In the genomic region with DNA sequence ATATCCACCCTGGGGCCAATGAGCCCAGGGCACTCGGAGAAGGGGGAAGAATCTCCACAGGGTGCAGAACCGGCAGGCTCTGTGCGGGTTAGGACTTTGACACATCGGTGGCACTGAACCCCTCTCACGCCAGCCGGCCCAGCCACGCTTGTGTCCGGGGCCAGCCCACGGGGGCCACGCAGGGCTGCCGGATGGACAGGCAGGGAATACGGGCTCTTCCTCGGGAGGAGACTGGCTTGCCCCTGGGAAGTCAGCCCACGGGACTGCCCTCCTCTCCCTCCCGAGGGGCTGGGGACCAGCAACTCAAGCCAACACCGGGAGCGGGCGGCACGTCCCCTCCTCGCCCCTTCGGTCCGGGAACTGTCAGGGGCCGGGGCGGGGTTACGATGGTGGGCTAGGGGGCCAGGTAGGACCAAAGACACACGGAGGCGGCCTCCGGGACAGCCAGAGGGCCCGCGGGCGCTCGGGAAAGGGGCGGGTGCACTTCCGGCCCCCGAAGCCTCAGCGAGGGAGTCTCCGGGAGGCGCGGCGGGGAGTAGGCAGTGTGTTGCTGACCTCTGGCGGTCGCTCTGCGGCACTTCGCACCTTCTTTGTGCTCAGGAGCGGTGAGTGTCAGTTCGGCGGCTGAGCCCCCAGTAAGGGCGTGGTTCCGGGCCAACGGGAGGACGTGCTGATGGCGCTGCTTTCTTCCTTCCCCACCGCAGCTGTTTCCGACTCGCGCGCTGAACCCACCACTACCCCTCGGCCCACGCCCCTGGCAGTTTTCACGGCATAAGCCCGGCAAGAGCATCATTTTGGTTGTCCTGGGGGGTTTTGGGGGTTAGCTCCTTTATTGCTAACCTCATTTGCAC, we compare ENCODE assay signal across 1 cellular context.
A peak's percentile ranks its signal among the peaks of the same experiment; 100 is the strongest.
TF ChIP-seq lines count a peak whose summit lies in the region.

No MANE protein-coding gene starts in this region.

TF ChIP-seq in K562, 482 proteins besides CTCF, POLR2A, EP300 and RAD21 (continued from another document and continues in another):
- TF ChIP-seq CBFB (CRISPR knock-in tag; IDR thresholded peaks at IDR 0.05) (0 out of 2 replicates have a peak, but pooled peaks have one; percentile 62), ZNF143 (CRISPR knock-in tag; IDR thresholded peaks at IDR 0.05) (0 out of 2 replicates have a peak, but pooled peaks have one; percentile 36), CTBP1 (IDR thresholded peaks at IDR 0.05; ENCODE audit: borderline replicate concordance) (peak; percentile 86; the same call in 1 of the 2 replicates), YY1 (IDR thresholded peaks at IDR 0.05; ENCODE audit: borderline replicate concordance in 1 of 3, control insufficient read depth in 1 of 3, extremely low read depth in 1 of 3, insufficient read depth in 3 of 3, insufficient read length in 1 of 3, insufficient replicate concordance in 2 of 3, low read depth in 1 of 3, low read length in 2 of 3) (peak in 2 of 3 experiments; percentile 56 to 57), MYC (IDR thresholded peaks at IDR 0.05; ENCODE audit: low read depth, low read length) (peak; percentile 60; the same call in 1 of the 2 replicates), MYC (CRISPR knock-in tag; IDR thresholded peaks at IDR 0.05; ENCODE audit: borderline replicate concordance, low read depth) (no peak), KLF13 (tag; IDR thresholded peaks at IDR 0.05; ENCODE audit: borderline replicate concordance, low read depth) (0 out of 2 replicates have a peak, but pooled peaks have one; percentile 49), SP2 (IDR thresholded peaks at IDR 0.05; ENCODE audit: extremely low read depth, low read depth, low read length, poor library complexity, severe bottlenecking) (no peak), ETV5 (CRISPR knock-in tag; IDR thresholded peaks at IDR 0.05; ENCODE audit: low read depth) (peak; percentile 96), CXXC5 (CRISPR knock-in tag; IDR thresholded peaks at IDR 0.05) (peak; percentile 76), NFYB (IDR thresholded peaks at IDR 0.05; ENCODE audit: extremely low read depth, insufficient read length) (no peak), CTCFL (IDR thresholded peaks at IDR 0.05; ENCODE audit: borderline replicate concordance, insufficient read depth, low read depth, low read length, poor library complexity, severe bottlenecking) (peak; percentile 42), ATF7 (IDR thresholded peaks at IDR 0.05) (peak; percentile 63; the same call in 1 of the 2 replicates), ZNF239 (CRISPR knock-in tag; IDR thresholded peaks at IDR 0.05) (no peak), SUPT5H (IDR thresholded peaks at IDR 0.05) (no peak), AFF1 (IDR thresholded peaks at IDR 0.05; ENCODE audit: low read depth in 1 of 2, partially characterized antibody in 2 of 2) (no peak), ZBTB17 (CRISPR knock-in tag; IDR thresholded peaks at IDR 0.05) (0 out of 2 replicates have a peak, but pooled peaks have one; percentile 27), ZNF584 (CRISPR knock-in tag; IDR thresholded peaks at IDR 0.05; ENCODE audit: low read depth) (no peak), ZNF707 (CRISPR knock-in tag; conservative IDR thresholded peaks at IDR 0.05) (no peak), SIN3A (IDR thresholded peaks at IDR 0.05; ENCODE audit: borderline replicate concordance in 2 of 2, control insufficient read depth in 1 of 2, low read depth in 2 of 2, low read length in 2 of 2) (0 out of 4 replicates have a peak, but pooled peaks of 1 of the 2 experiments have one; percentile 19), SOX6 (IDR thresholded peaks at IDR 0.05) (peak; percentile 41; the same call in 1 of the 2 replicates), FOXA1 (IDR thresholded peaks at IDR 0.05; ENCODE audit: borderline replicate concordance) (no peak), SMC3 (conservative IDR thresholded peaks at IDR 0.05; ENCODE audit: insufficient read depth, low read depth, low read length) (peak; percentile 99), SMARCE1 (IDR thresholded peaks at IDR 0.05) (no peak), MEIS2 (IDR thresholded peaks at IDR 0.05; ENCODE audit: partially characterized antibody) (peak; percentile 32), ZNF165 (CRISPR knock-in tag; IDR thresholded peaks at IDR 0.05; ENCODE audit: borderline replicate concordance) (no peak), POLR3A (IDR thresholded peaks at IDR 0.05; ENCODE audit: borderline replicate concordance, extremely low read depth, insufficient read depth, insufficient read length) (no peak), ZBTB49 (CRISPR knock-in tag; IDR thresholded peaks at IDR 0.05; ENCODE audit: borderline replicate concordance) (no peak), TEAD1 (CRISPR knock-in tag; IDR thresholded peaks at IDR 0.05) (peak in 1 of 2 experiments; percentile 79; a peak in 2 of 4 replicates), JUND (IDR thresholded peaks at IDR 0.05; ENCODE audit: borderline replicate concordance, low read depth, low read length) (peak; percentile 43; the same call in 1 of the 2 replicates), JUND (tag; IDR thresholded peaks at IDR 0.05; ENCODE audit: borderline replicate concordance, low read depth, low read length) (peak; percentile 19; the same call in 1 of the 3 replicates), RBM39 (optimal IDR thresholded peaks at IDR 0.05; ENCODE audit: low read depth, low read length) (no peak), HOXB6 (CRISPR knock-in tag; IDR thresholded peaks at IDR 0.05; ENCODE audit: borderline replicate concordance) (no peak), ZNF140 (CRISPR knock-in tag; IDR thresholded peaks at IDR 0.05) (no peak), BRD9 (IDR thresholded peaks at IDR 0.05; ENCODE audit: low read depth, partially characterized antibody) (no peak), SMAD1 (IDR thresholded peaks at IDR 0.05; ENCODE audit: low read depth, low read length, partially characterized antibody) (no peak), STAG1 (CRISPR knock-in tag; IDR thresholded peaks at IDR 0.05; ENCODE audit: borderline replicate concordance) (peak; percentile 92), FOXP1 (CRISPR knock-in tag; IDR thresholded peaks at IDR 0.05) (0 out of 2 replicates have a peak, but pooled peaks have one; percentile 41), NONO (IDR thresholded peaks at IDR 0.05; ENCODE audit: low read depth in 2 of 2, low read length in 1 of 2) (peak in 1 of 2 experiments; percentile 46; a peak in 1 of 4 replicates), SP1 (CRISPR knock-in tag; IDR thresholded peaks at IDR 0.05) (peak; percentile 68), PHF8 (IDR thresholded peaks at IDR 0.05; ENCODE audit: borderline replicate concordance, low read length) (peak; percentile 30; the same call in 1 of the 2 replicates), TCF7L2 (IDR thresholded peaks at IDR 0.05; ENCODE audit: low read depth, low read length) (no peak), DIDO1 (tag; IDR thresholded peaks at IDR 0.05; ENCODE audit: low read depth) (no peak), SRSF1 (IDR thresholded peaks at IDR 0.05; ENCODE audit: low read depth, low read length) (0 out of 2 replicates have a peak, but pooled peaks have one; percentile 45), PRPF4 (IDR thresholded peaks at IDR 0.05; ENCODE audit: insufficient read depth, low read depth, low read length, poor library complexity, severe bottlenecking) (no peak)
- TF ChIP-seq, protein P1, sequence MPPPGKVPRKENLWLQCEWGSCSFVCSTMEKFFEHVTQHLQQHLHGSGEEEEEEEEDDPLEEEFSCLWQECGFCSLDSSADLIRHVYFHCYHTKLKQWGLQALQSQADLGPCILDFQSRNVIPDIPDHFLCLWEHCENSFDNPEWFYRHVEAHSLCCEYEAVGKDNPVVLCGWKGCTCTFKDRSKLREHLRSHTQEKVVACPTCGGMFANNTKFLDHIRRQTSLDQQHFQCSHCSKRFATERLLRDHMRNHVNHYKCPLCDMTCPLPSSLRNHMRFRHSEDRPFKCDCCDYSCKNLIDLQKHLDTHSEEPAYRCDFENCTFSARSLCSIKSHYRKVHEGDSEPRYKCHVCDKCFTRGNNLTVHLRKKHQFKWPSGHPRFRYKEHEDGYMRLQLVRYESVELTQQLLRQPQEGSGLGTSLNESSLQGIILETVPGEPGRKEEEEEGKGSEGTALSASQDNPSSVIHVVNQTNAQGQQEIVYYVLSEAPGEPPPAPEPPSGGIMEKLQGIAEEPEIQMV (tag; conservative IDR thresholded peaks at IDR 0.05; ENCODE audit: low read depth), result no peak
- TF ChIP-seq, protein P2, sequence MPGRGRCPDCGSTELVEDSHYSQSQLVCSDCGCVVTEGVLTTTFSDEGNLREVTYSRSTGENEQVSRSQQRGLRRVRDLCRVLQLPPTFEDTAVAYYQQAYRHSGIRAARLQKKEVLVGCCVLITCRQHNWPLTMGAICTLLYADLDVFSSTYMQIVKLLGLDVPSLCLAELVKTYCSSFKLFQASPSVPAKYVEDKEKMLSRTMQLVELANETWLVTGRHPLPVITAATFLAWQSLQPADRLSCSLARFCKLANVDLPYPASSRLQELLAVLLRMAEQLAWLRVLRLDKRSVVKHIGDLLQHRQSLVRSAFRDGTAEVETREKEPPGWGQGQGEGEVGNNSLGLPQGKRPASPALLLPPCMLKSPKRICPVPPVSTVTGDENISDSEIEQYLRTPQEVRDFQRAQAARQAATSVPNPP (IDR thresholded peaks at IDR 0.05; ENCODE audit: borderline replicate concordance, insufficient read depth, insufficient read length), result no peak
